16 cellular contexts compared by ENCODE assay signal in genomic region chr2:54942373-54942772, GRCh38.
DNase-seq lines count a peak whose midpoint lies in the region; ATAC-seq and TF ChIP-seq lines count a peak whose summit lies in the region.
"Had no signal": no experiment of that assay in that cellular context is flagged by ENCODE, and none has a peak within 500 bp of the region (broad histone marks: within the 10 kb centered on the region; RNA-seq: fewer than 3 reads in every experiment).

No MANE protein-coding gene starts in this region.

- no peaks in the 10 kb centered on the region for H3K27me3 ChIP-seq in CD4-positive, alpha-beta T cell (ENCODE audit: control insufficient read depth, insufficient read depth, low read length)
- no peaks in the 10 kb centered on the region for H3K27me3 ChIP-seq in CD8-positive, alpha-beta T cell (ENCODE audit: insufficient read depth, low read length)
- H3K27me3 ChIP-seq in naive thymus-derived CD4-positive, alpha-beta T cell (ENCODE audit: control insufficient read depth in 2 of 2, insufficient read depth in 2 of 2, low read length in 2 of 2) = no peaks in the 10 kb centered on the region
- H3K27me3 ChIP-seq: BLaER1 treated with 17β-estradiol and CSF1 and Interleukin-3, amounts not matched to agents 10 nM and 100 nM; colonic mucosa; neutrophil; SJCRH30 had no signal

- H3K36me3 Mint-ChIP-seq in CD4-positive, alpha-beta T cell (ENCODE audit: low read depth) = no peaks in the 10 kb centered on the region
- H3K36me3 Mint-ChIP-seq in CD8-positive, alpha-beta T cell = no peaks in the 10 kb centered on the region
- no peaks in the 10 kb centered on the region for H3K36me3 Mint-ChIP-seq in activated CD8-positive, alpha-beta T cell treated with anti-CD3 and anti-CD28 coated beads for 36 hours (ENCODE audit: low read depth)
- peaks cover 0 to 7% (median 3%) of the 10 kb centered on the region in 5 donors for H3K36me3 Mint-ChIP-seq in naive thymus-derived CD4-positive, alpha-beta T cell
- H3K36me3 Mint-ChIP-seq: IgD-negative memory B cell had no signal

- H3K27me3 Mint-ChIP-seq in CD4-positive, alpha-beta T cell = peaks cover 4% of the 10 kb centered on the region
- H3K27me3 Mint-ChIP-seq in CD8-positive, alpha-beta T cell (ENCODE audit: low read depth) = no peaks in the 10 kb centered on the region
- H3K27me3 Mint-ChIP-seq in activated CD8-positive, alpha-beta T cell treated with anti-CD3 and anti-CD28 coated beads for 36 hours = no peaks in the 10 kb centered on the region
- H3K27me3 Mint-ChIP-seq in naive thymus-derived CD4-positive, alpha-beta T cell = peaks cover 0 to 4% (median 0%) of the 10 kb centered on the region in 5 donors
- H3K27me3 Mint-ChIP-seq: IgD-negative memory B cell had no signal

- ATAC-seq in CD4-positive, alpha-beta T cell (ENCODE audit: poor library complexity) = peak; percentile 81
- peak; percentile 84 for ATAC-seq in CD8-positive, alpha-beta T cell
- peak; percentile 90 for ATAC-seq in activated CD8-positive, alpha-beta T cell treated with anti-CD3 and anti-CD28 coated beads for 36 hours
- ATAC-seq in naive thymus-derived CD4-positive, alpha-beta T cell = peak; percentile 85
- ATAC-seq in Right ventricle myocardium superior (ENCODE audit: poor library complexity) = no peak
- ATAC-seq: sciatic nerve had no signal

- POLR2A ChIA-PET in CD4-positive, alpha-beta T cell (lab: Charles Lee) = no interaction called here
- POLR2A ChIA-PET in CD8-positive, alpha-beta T cell (lab: Charles Lee) = no interaction called here
- POLR2A ChIA-PET in activated CD8-positive, alpha-beta T cell treated with anti-CD3 and anti-CD28 coated beads for 36 hours (lab: Charles Lee) = no interaction called here
- POLR2A ChIA-PET in naive thymus-derived CD4-positive, alpha-beta T cell (lab: Charles Lee) = interaction anchor here (0.6 kb wide), 1 partner anchor 36 kb away, joined by 3 read pairs; no protein-coding TSS in a partner anchor

- intact Hi-C loops in CD4-positive, alpha-beta T cell (cut with DNase I, micrococcal nuclease) = no loop called here
- intact Hi-C loops in CD8-positive, alpha-beta T cell (cut with DNase I, micrococcal nuclease) = no loop called here
- intact Hi-C loops in activated CD8-positive, alpha-beta T cell treated with anti-CD3 and anti-CD28 coated beads for 36 hours (cut with micrococcal nuclease) = no loop called here
- intact Hi-C loops in naive thymus-derived CD4-positive, alpha-beta T cell (cut with micrococcal nuclease) = loop anchor here in 1 of 2 donors (5.0 kb wide), 1 partner anchor 40 kb away; no protein-coding TSS in a partner anchor
- intact Hi-C loops in Right ventricle myocardium superior (cut with DNase I) = no loop called here

- H3K27ac ChIP-seq in CD4-positive, alpha-beta T cell (ENCODE audit: low read depth, low read length) = no peak overlapping the region
- H3K27ac ChIP-seq in CD8-positive, alpha-beta T cell (ENCODE audit: low read depth, low read length) = peak overlapping the region; percentile 16
- H3K27ac ChIP-seq in naive thymus-derived CD4-positive, alpha-beta T cell (ENCODE audit: low read depth, low read length) = no peak overlapping the region
- H3K27ac ChIP-seq: BLaER1 treated with 17β-estradiol and CSF1 and Interleukin-3, amounts not matched to agents 10 nM and 100 nM; colonic mucosa; neutrophil; SJCRH30 had no signal

- no peaks in the 10 kb centered on the region for H3K36me3 ChIP-seq in CD8-positive, alpha-beta T cell (ENCODE audit: insufficient read depth, low read length)
- H3K36me3 ChIP-seq in naive thymus-derived CD4-positive, alpha-beta T cell (ENCODE audit: control insufficient read depth in 2 of 3, insufficient read depth in 3 of 3, low read length in 3 of 3) = no peaks in the 10 kb centered on the region
- H3K36me3 ChIP-seq: colonic mucosa, HAP-1, neutrophil, SJCRH30 had no signal

- no peak overlapping the region for H3K4me3 ChIP-seq in CD8-positive, alpha-beta T cell (ENCODE audit: low read depth, low read length)
- no peak overlapping the region for H3K4me3 ChIP-seq in naive thymus-derived CD4-positive, alpha-beta T cell (ENCODE audit: low read length)
- H3K4me3 ChIP-seq: BLaER1 treated with 17β-estradiol and CSF1 and Interleukin-3, amounts not matched to agents 10 nM and 100 nM; colonic mucosa; HAP-1; SJCRH30 had no signal

- peaks cover 8% of the 10 kb centered on the region for H3K9me3 ChIP-seq in CD4-positive, alpha-beta T cell (ENCODE audit: control insufficient read depth, low read length)
- no peaks in the 10 kb centered on the region for H3K9me3 ChIP-seq in CD8-positive, alpha-beta T cell (ENCODE audit: low read length)
- peaks cover 0 to 5% (median 0%) of the 10 kb centered on the region in 3 experiments for H3K9me3 ChIP-seq in naive thymus-derived CD4-positive, alpha-beta T cell (ENCODE audit: control insufficient read depth in 2 of 3, low read length in 3 of 3)
- H3K9me3 ChIP-seq: colonic mucosa, HAP-1, neutrophil, SJCRH30 had no signal

- CTCF ChIA-PET in CD4-positive, alpha-beta T cell (lab: Charles Lee) = no interaction called here
- CTCF ChIA-PET in CD8-positive, alpha-beta T cell (lab: Charles Lee) = interaction anchor here (0.8 kb wide), 1 partner anchor 274 kb away, joined by 3 read pairs; no protein-coding TSS in a partner anchor
- CTCF ChIA-PET in activated CD8-positive, alpha-beta T cell treated with anti-CD3 and anti-CD28 coated beads for 36 hours (lab: Charles Lee) = interaction anchor here (0.6 kb wide), 1 partner anchor 233 kb away, joined by 3 read pairs; no protein-coding TSS in a partner anchor
- CTCF ChIA-PET in naive thymus-derived CD4-positive, alpha-beta T cell (lab: Charles Lee) = no interaction called here

- H3K9me3 Mint-ChIP-seq in CD4-positive, alpha-beta T cell = no peaks in the 10 kb centered on the region
- H3K9me3 Mint-ChIP-seq in CD8-positive, alpha-beta T cell = peaks cover 8% of the 10 kb centered on the region
- peaks cover 6% of the 10 kb centered on the region for H3K9me3 Mint-ChIP-seq in activated CD8-positive, alpha-beta T cell treated with anti-CD3 and anti-CD28 coated beads for 36 hours
- H3K9me3 Mint-ChIP-seq in naive thymus-derived CD4-positive, alpha-beta T cell = peaks cover 0 to 23% (median 8%) of the 10 kb centered on the region in 11 donors

- TF ChIP-seq CTCF in CD4-positive, alpha-beta T cell (IDR thresholded peaks at IDR 0.05) = no peak
- no peak for TF ChIP-seq CTCF in CD8-positive, alpha-beta T cell (IDR thresholded peaks at IDR 0.05)
- no peak for TF ChIP-seq CTCF in activated CD8-positive, alpha-beta T cell treated with anti-CD3 and anti-CD28 coated beads for 36 hours (IDR thresholded peaks at IDR 0.05)

- H3K4me1 ChIP-seq in CD8-positive, alpha-beta T cell (ENCODE audit: insufficient read depth, low read length) = peaks cover 15% of the 10 kb centered on the region
- H3K4me1 ChIP-seq in naive thymus-derived CD4-positive, alpha-beta T cell (ENCODE audit: control insufficient read depth in 2 of 2, insufficient read depth in 2 of 2, low read length in 2 of 2) = peaks cover 8 to 16% of the 10 kb centered on the region in 2 donors
- H3K4me1 ChIP-seq: colonic mucosa, SJCRH30 had no signal

- no peak overlapping the region for H3K4me3 Mint-ChIP-seq in CD4-positive, alpha-beta T cell
- no peak overlapping the region for H3K4me3 Mint-ChIP-seq in CD8-positive, alpha-beta T cell
- H3K4me3 Mint-ChIP-seq in activated CD8-positive, alpha-beta T cell treated with anti-CD3 and anti-CD28 coated beads for 36 hours = no peak overlapping the region
- no peak overlapping the region for H3K4me3 Mint-ChIP-seq in naive thymus-derived CD4-positive, alpha-beta T cell
- H3K4me3 Mint-ChIP-seq: IgD-negative memory B cell had no signal

- H3K4me1 Mint-ChIP-seq in CD4-positive, alpha-beta T cell (ENCODE audit: low read depth) = no peaks in the 10 kb centered on the region
- H3K4me1 Mint-ChIP-seq in CD8-positive, alpha-beta T cell (ENCODE audit: low read depth) = peaks cover 4% of the 10 kb centered on the region
- H3K4me1 Mint-ChIP-seq in activated CD8-positive, alpha-beta T cell treated with anti-CD3 and anti-CD28 coated beads for 36 hours (ENCODE audit: low read depth) = peaks cover 6% of the 10 kb centered on the region
- H3K4me1 Mint-ChIP-seq in naive thymus-derived CD4-positive, alpha-beta T cell = peaks cover 0 to 12% (median 4%) of the 10 kb centered on the region in 7 donors
- H3K4me1 Mint-ChIP-seq: IgD-negative memory B cell had no signal

- no peak overlapping the region for H3K27ac Mint-ChIP-seq in CD4-positive, alpha-beta T cell
- no peak overlapping the region for H3K27ac Mint-ChIP-seq in CD8-positive, alpha-beta T cell
- H3K27ac Mint-ChIP-seq in activated CD8-positive, alpha-beta T cell treated with anti-CD3 and anti-CD28 coated beads for 36 hours = no peak overlapping the region
- no peak overlapping the region for H3K27ac Mint-ChIP-seq in naive thymus-derived CD4-positive, alpha-beta T cell
- H3K27ac Mint-ChIP-seq: IgD-negative memory B cell had no signal

- DNase-seq in CD4-positive, alpha-beta T cell = peak in 1 of 10 experiments; percentile 22
- DNase-seq in CD8-positive, alpha-beta T cell = peak; percentile 6 to 60 (median 26)
- DNase-seq in activated CD8-positive, alpha-beta T cell treated with anti-CD3 and anti-CD28 coated beads for 36 hours = peak; percentile 67
- DNase-seq in naive thymus-derived CD4-positive, alpha-beta T cell = peak in 6 of 9 donors; percentile 17 to 61 (median 30)
- no peak for DNase-seq in CD1c-positive myeloid dendritic cell (ENCODE audit: extremely low spot score)
- DNase-seq in Right ventricle myocardium superior = no peak
- DNase-seq in NCI-H524 treated with DMSO at 0.1 percent for 48 hours (lab: John Stamatoyannopoulos, UW) = no peak
- DNase-seq: colonic mucosa, EL, NCI-H1105, SJCRH30 had no signal

Comparison
In these comparisons a context has a peak if more than half of its experiments do, and no peak if none do; other contexts are left out.
1. DNase-seq: peak in CD8-positive, alpha-beta T cell (7 of 7), activated CD8-positive, alpha-beta T cell treated with anti-CD3 and anti-CD28 coated beads for 36 hours (single experiment) and naive thymus-derived CD4-positive, alpha-beta T cell (6 of 9); none in CD1c-positive myeloid dendritic cell (single experiment), Right ventricle myocardium superior (single experiment) and NCI-H524 treated with DMSO at 0.1 percent for 48 hours (single experiment).
2. CTCF ChIA-PET loops: an anchor here in CD8-positive, alpha-beta T cell (0.8 kb wide) and activated CD8-positive, alpha-beta T cell treated with anti-CD3 and anti-CD28 coated beads for 36 hours (0.6 kb wide); none called in CD4-positive, alpha-beta T cell and naive thymus-derived CD4-positive, alpha-beta T cell.